ENCODE assay signal across 8 cellular contexts in the genomic region with DNA sequence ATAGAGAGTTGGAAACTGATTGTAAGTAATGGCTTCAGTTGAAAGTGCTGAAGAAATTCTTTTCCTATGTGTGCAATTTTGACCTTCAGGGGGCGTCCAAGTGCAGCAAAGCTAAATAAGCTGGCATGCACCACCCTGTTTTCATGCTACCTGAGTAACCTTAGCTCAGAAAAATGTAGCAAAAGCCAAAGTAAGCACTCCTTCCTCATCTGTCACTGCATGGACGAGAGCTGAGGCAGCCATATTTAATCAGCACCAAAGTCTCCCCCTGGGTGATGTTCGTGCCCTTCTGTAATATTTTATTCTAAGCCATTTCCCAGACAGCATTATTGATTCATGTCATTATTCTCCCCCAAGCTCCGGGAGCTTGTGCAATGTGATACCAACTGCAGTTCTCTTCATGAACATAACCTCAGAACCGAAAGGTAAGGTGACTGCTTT.
DNase-seq lines count a peak whose midpoint lies in the region; ATAC-seq and TF ChIP-seq lines count a peak whose summit lies in the region.

No MANE protein-coding gene starts in this region.

- no peaks in the 10 kb centered on the region for H3K9me3 ChIP-seq in cardiac muscle cell (ENCODE audit: low read depth)
- no peaks in the 10 kb centered on the region for H3K9me3 ChIP-seq in left ventricle myocardium inferior (replicated peaks)
- H3K9me3 ChIP-seq in upper lobe of right lung = no peaks in the 10 kb centered on the region

- peak; percentile 57 to 80 for DNase-seq in cardiac muscle cell (ENCODE audit: low read depth in 1 of 2, low spot score in 1 of 2)
- no peak for DNase-seq in cardiac septum (ENCODE audit: low spot score)
- peak; percentile 93 for DNase-seq in NCI-H146 (lab: John Stamatoyannopoulos, UW)
- DNase-seq in left ventricle myocardium inferior = no peak
- no peak for DNase-seq in upper lobe of right lung
- no peak for DNase-seq in activated CD8-positive, alpha-beta memory T cell treated with anti-CD3 and anti-CD28 coated beads for 24 hours

- H3K27me3 ChIP-seq in cardiac muscle cell (no peaks in the 10 kb centered on the region), left ventricle myocardium inferior (ENCODE audit: low read depth) (no peaks in the 10 kb centered on the region), upper lobe of right lung (no peaks in the 10 kb centered on the region)

- intact Hi-C loops in cardiac septum (cut with DNase I) = no loop called here
- intact Hi-C loops in left ventricle myocardium inferior (cut with micrococcal nuclease) = no loop called here
- intact Hi-C loops in upper lobe of right lung (cut with DNase I) = no loop called here

- H3K4me1 ChIP-seq in cardiac muscle cell (ENCODE audit: low read depth) (no peaks in the 10 kb centered on the region), left ventricle myocardium inferior (no peaks in the 10 kb centered on the region), upper lobe of right lung (no peaks in the 10 kb centered on the region)

- TF ChIP-seq CTCF in cardiac muscle cell (IDR thresholded peaks at IDR 0.05; ENCODE audit: low read depth, low read length) (peak; percentile 77), VCaP (conservative IDR thresholded peaks at IDR 0.05) (peak; percentile 89), left ventricle myocardium inferior (IDR thresholded peaks at IDR 0.05; ENCODE audit: borderline replicate concordance) (peak; percentile 53), upper lobe of right lung (IDR thresholded peaks at IDR 0.05) (peak; percentile 41)

- H3K27ac ChIP-seq in cardiac muscle cell (no peak overlapping the region), VCaP (0 out of 2 replicates have a peak overlapping the region, but pooled peaks have one; percentile 18), left ventricle myocardium inferior (replicated peaks) (no peak overlapping the region), upper lobe of right lung (no peak overlapping the region)

- H3K36me3 ChIP-seq in cardiac muscle cell (no peaks in the 10 kb centered on the region), left ventricle myocardium inferior (no peaks in the 10 kb centered on the region), upper lobe of right lung (no peaks in the 10 kb centered on the region)

- no peak overlapping the region for H3K4me3 ChIP-seq in cardiac muscle cell
- H3K4me3 ChIP-seq in left ventricle myocardium inferior = no peak overlapping the region
- no peak overlapping the region for H3K4me3 ChIP-seq in upper lobe of right lung

- peak; percentile 78 for ATAC-seq in upper lobe of right lung
- no peak for ATAC-seq in GM21737 (IDR thresholded peaks at IDR 0.05; ENCODE audit: unreplicated experiment)

Comparison
In these comparisons a context has a peak if more than half of its experiments do, and no peak if none do; other contexts are left out.
1. DNase-seq: peak in cardiac muscle cell (2 of 2) and NCI-H146 (single experiment); none in cardiac septum (single experiment), left ventricle myocardium inferior (single experiment), upper lobe of right lung (single experiment) and activated CD8-positive, alpha-beta memory T cell treated with anti-CD3 and anti-CD28 coated beads for 24 hours (single experiment).
2. Peak in every context shown above with its lines, with median percentiles within 50 percentile points of each other: CTCF ChIP-seq.